ENCODE assay signal across 19 cellular contexts in genomic region chr16:86291491-86291890, GRCh38.
DNase-seq lines count a peak whose midpoint lies in the region; ATAC-seq, FAIRE-seq and TF ChIP-seq lines count a peak whose summit lies in the region.
"Had no signal": no experiment of that assay in that cellular context is flagged by ENCODE, and none has a peak within 500 bp of the region (broad histone marks: within the 10 kb centered on the region; RNA-seq: fewer than 3 reads in every experiment).

No MANE protein-coding gene starts in this region.

- no peak overlapping the region for H3K4me2 ChIP-seq in H1 (ENCODE audit: insufficient read depth in 1 of 2, low read depth in 2 of 2, low read length in 2 of 2)
- H3K4me2 ChIP-seq: GM23338 had no signal

- H3K23me2 ChIP-seq in H1 (ENCODE audit: low read depth, low read length): peaks cover 6% of the 10 kb centered on the region; the same call in 1 of the 2 replicates

- H3K14ac ChIP-seq in H1 (ENCODE audit: insufficient read length): no peak overlapping the region

- 92% methylated on average over 7 of the region's 7 CpGs; no CpG with 5 or more reads in 1 of the 2 experiments for WGBS in H1 (ENCODE audit: extremely low coverage in 1 of 2, insufficient coverage in 1 of 2, insufficient read length in 1 of 2, insufficient replicate concordance in 2 of 2, low coverage in 1 of 2, low lambda C conversion rate in 2 of 2, missing lambda C conversion rate in 1 of 2), 2 experiments

- H3K4ac ChIP-seq in H1 (replicated peaks; ENCODE audit: insufficient read length, low read depth, low read length): no peak overlapping the region

- no peak overlapping the region for H3K18ac ChIP-seq in H1 (ENCODE audit: extremely low read depth, low read length)

- 0 out of 2 replicates have a peak overlapping the region, but pooled peaks have one; percentile 81 for H2BK15ac ChIP-seq in H1 (ENCODE audit: low read length)

- POLR2A ChIA-PET in H1 (lab: Charles Lee; ENCODE audit: partially characterized antibody): interaction anchor here (1.0 to 1.4 kb wide), 2 partner anchors 9 kb away, joined by 3 to 4 read pairs; no protein-coding TSS in a partner anchor

- H4K5ac ChIP-seq in H1 (ENCODE audit: insufficient read length, low read depth, low read length): no peak overlapping the region

- H3K9ac ChIP-seq in H1 (replicated peaks in 1 of 4; ENCODE audit: extremely low read depth in 1 of 4, low read depth in 3 of 4, low read length in 3 of 4): no peak overlapping the region

- H3K4me1 ChIP-seq in H1 (replicated peaks in 1 of 4; ENCODE audit: control insufficient read depth in 3 of 4, insufficient read depth in 4 of 4, low read length in 3 of 4): peaks cover 3 to 21% (median 10%) of the 10 kb centered on the region in 4 experiments
- H3K4me1 ChIP-seq: HAP-1 had no signal

- H2BK5ac ChIP-seq in H1 (ENCODE audit: low read depth, low read length): no peak overlapping the region

- no peaks in the 10 kb centered on the region for H3K36me3 ChIP-seq in H1 (ENCODE audit: control insufficient read depth in 2 of 4, insufficient read depth in 4 of 4, low read length in 3 of 4)
- H3K36me3 ChIP-seq: HAP-1 had no signal

- H4K20me1 ChIP-seq in H1 (replicated peaks in 1 of 2; ENCODE audit: control insufficient read depth in 1 of 2, insufficient read depth in 2 of 2, low read length in 2 of 2): no peaks in the 10 kb centered on the region

- no peak overlapping the region for H2BK120ac ChIP-seq in H1 (replicated peaks; ENCODE audit: low read depth, low read length)

- no peak for TF ChIP-seq EP300 in H1 (IDR thresholded peaks at IDR 0.05; ENCODE audit: borderline replicate concordance in 1 of 2, low read depth in 2 of 2, low read length in 2 of 2)

- no peak overlapping the region for H3K4me3 ChIP-seq in H1 (ENCODE audit: extremely low read depth in 1 of 4, insufficient read depth in 2 of 4, low read depth in 3 of 4, low read length in 4 of 4)
- H3K4me3 ChIP-seq: GM23338, HAP-1 had no signal

- H4K8ac ChIP-seq in H1 (ENCODE audit: extremely low read depth, insufficient read depth, low read length): no peak overlapping the region

- no peaks in the 10 kb centered on the region for H3K9me3 ChIP-seq in H1 (ENCODE audit: insufficient read depth in 2 of 2, low read depth in 1 of 2, low read length in 1 of 2)
- H3K9me3 ChIP-seq: HAP-1 had no signal

- DNase-seq in H1 (ENCODE audit: low read depth in 1 of 2, low spot score in 2 of 2) (peak in 1 of 2 experiments; percentile 23), mesenteric fat pad (ENCODE audit: low spot score) (peak; percentile 72), ureter (ENCODE audit: low spot score) (peak; percentile 9), NCI-H226 (no peak), RCC 7860 (ENCODE audit: low spot score) (no peak)
- DNase-seq: C1 segment of cervical spinal cord; Calu3; CD4-positive, alpha-beta memory T cell; COR-L47; DMS53; DMS79 treated with DMSO at 0.1 percent for 48 hours; GF-D8; HFFc6 had no signal

- TF ChIP-seq RAD21 in H1 (IDR thresholded peaks at IDR 0.05 in 1 of 2, conservative IDR thresholded peaks at IDR 0.05 in 1 of 2; ENCODE audit: low read depth in 2 of 2, low read length in 2 of 2): no peak

- H3K56ac ChIP-seq in H1 (replicated peaks; ENCODE audit: insufficient read length, low read depth, low read length): no peak overlapping the region

- CTCF ChIA-PET in H1 (lab: Charles Lee; ENCODE audit: partially characterized antibody): interaction anchor here (1.1 to 2.8 kb wide), 3 partner anchors 34 to 226 kb away, joined by 3 to 13 read pairs (median 8); no protein-coding TSS in a partner anchor

- no peak overlapping the region for H2AK5ac ChIP-seq in H1 (ENCODE audit: low read depth, low read length)

- peak overlapping the region; percentile 68; the same call in 1 of the 2 replicates for H2BK12ac ChIP-seq in H1 (ENCODE audit: low read depth, low read length)

- H3K79me2 ChIP-seq in H1 (ENCODE audit: control insufficient read depth in 1 of 2, insufficient read depth in 2 of 2, low read length in 2 of 2): no peaks in the 10 kb centered on the region

- H4K91ac ChIP-seq in H1 (replicated peaks; ENCODE audit: insufficient read length, low read length): no peak overlapping the region

- no peak overlapping the region for H2AFZ ChIP-seq in H1 (ENCODE audit: low read length)
- H2AFZ ChIP-seq: GM23338 had no signal

- TF ChIP-seq POLR2A in H1 (IDR thresholded peaks at IDR 0.05; ENCODE audit: control extremely low read depth in 1 of 2, low read depth in 2 of 2, low read length in 2 of 2): no peak

- H2BK20ac ChIP-seq in H1 (ENCODE audit: low read length): peak overlapping the region; percentile 32; the same call in 1 of the 2 replicates

- no peak for TF ChIP-seq CTCF in H1 (IDR thresholded peaks at IDR 0.05; ENCODE audit: control extremely low read depth in 1 of 3, insufficient read depth in 1 of 3, low read depth in 1 of 3, low read length in 3 of 3)

- H3K79me1 ChIP-seq in H1 (ENCODE audit: low read depth, low read length): no peaks in the 10 kb centered on the region

- H3K27me3 ChIP-seq in H1 (replicated peaks in 1 of 4; ENCODE audit: control insufficient read depth in 3 of 4, extremely low read depth in 1 of 4, insufficient read depth in 3 of 4, low read length in 3 of 4): peaks cover 32 to 57% (median 51%) of the 10 kb centered on the region in 4 experiments

- no peak overlapping the region for H3K27ac ChIP-seq in H1 (ENCODE audit: low read depth, low read length)

- no peak for ATAC-seq in HG02981 (IDR thresholded peaks at IDR 0.05; ENCODE audit: unreplicated experiment)
- ATAC-seq: GM23338 had no signal

- H3K23ac ChIP-seq in H1 (ENCODE audit: insufficient read length): no peak overlapping the region

- no peak for FAIRE-seq in H1 (lab: Jason Lieb, UNC)
- no peak for FAIRE-seq in RCC 7860 (lab: Jason Lieb, UNC)
- FAIRE-seq: GM12891, GM18507, H54 had no signal

TF ChIP-seq in H1, 55 proteins besides CTCF, POLR2A, EP300 and RAD21:
- TF ChIP-seq CHD1 (IDR thresholded peaks at IDR 0.05; ENCODE audit: low read depth, low read length) (no peak), TCF12 (IDR thresholded peaks at IDR 0.05; ENCODE audit: low read depth, low read length) (no peak), MAFK (IDR thresholded peaks at IDR 0.05; ENCODE audit: low read depth, low read length) (no peak), KDM5A (IDR thresholded peaks at IDR 0.05; ENCODE audit: low read length) (no peak), MAX (IDR thresholded peaks at IDR 0.05) (no peak)

Comparison
In these comparisons a context has a peak if more than half of its experiments do, and no peak if none do; other contexts are left out.
1. DNase-seq: peak in mesenteric fat pad (single experiment) and ureter (single experiment); none in NCI-H226 (single experiment) and RCC 7860 (single experiment).